29 cellular contexts compared by ENCODE assay signal in genomic region chr19:19296953-19297689, GRCh38. TPM values are rescaled to one million over a fixed set of nuclear protein-coding genes. Genes with fewer than 3 reads are reported as not detected.
"Had no signal": no experiment of that assay in that cellular context is flagged by ENCODE, and none has a peak within 500 bp of the region (broad histone marks: within the 10 kb centered on the region; RNA-seq: fewer than 3 reads in every experiment).

No MANE protein-coding gene starts in this region.

- H3K4me3 Mint-ChIP-seq: activated CD4-positive, alpha-beta T cell treated with anti-CD3 and anti-CD28 coated beads for 36 hours; activated naive CD8-positive, alpha-beta T cell treated with anti-CD3 and anti-CD28 coated beads for 36 hours; activated T-cell treated with anti-CD3 and anti-CD28 coated beads, Interleukin-2, amount 50 U/mL, for 4 hours; mesothelial cell of epicardium; nephron; WTC11 had no signal

- H3K27me3 Mint-ChIP-seq: activated CD4-positive, alpha-beta T cell treated with anti-CD3 and anti-CD28 coated beads for 36 hours; activated naive CD8-positive, alpha-beta T cell treated with anti-CD3 and anti-CD28 coated beads for 36 hours had no signal

- H3K9me3 ChIP-seq: neutrophil, pancreas, transverse colon, vagina had no signal

- H3K4me3 ChIP-seq: heart right ventricle, pancreas, transverse colon, vagina had no signal

- H3K27ac Mint-ChIP-seq: activated CD4-positive, alpha-beta T cell treated with anti-CD3 and anti-CD28 coated beads for 36 hours; activated naive CD8-positive, alpha-beta T cell treated with anti-CD3 and anti-CD28 coated beads for 36 hours; activated T-helper 2 cell treated with anti-CD3 and anti-CD28 coated beads, Interferon-gamma antibody, Interleukin-2, Interleukin-4, amounts not matched to agents 10 μg/mL and 5 μg/mL and 100 μg/mL, durations not matched to agents 14 hours and 24 hours and 36 hours; mesothelial cell of epicardium; nephron; WTC11 had no signal

- H3K4me1 Mint-ChIP-seq: activated CD4-positive, alpha-beta T cell treated with anti-CD3 and anti-CD28 coated beads for 36 hours; activated naive CD8-positive, alpha-beta T cell treated with anti-CD3 and anti-CD28 coated beads for 36 hours; mesothelial cell of epicardium; WTC11 had no signal

- FAIRE-seq: bronchial epithelial cell, kidney, pancreas had no signal

- H3K27me3 ChIP-seq: heart right ventricle, neutrophil, pancreas, transverse colon, vagina had no signal

- DNase-seq: activated CD4-positive, alpha-beta T cell treated with anti-CD3 and anti-CD28 coated beads for 36 hours; activated CD4-positive, alpha-beta T cell treated with anti-CD3 and anti-CD28 coated beads, Interleukin-2, amount 50 U/mL, for 48 hours; activated CD8-positive, alpha-beta memory T cell treated with anti-CD3 and anti-CD28 coated beads, Interleukin-2, amount 50 U/mL, for 48 hours; activated naive CD4-positive, alpha-beta T cell treated with Interleukin-2 at 50 U/mL for 16 hours; activated naive CD8-positive, alpha-beta T cell treated with anti-CD3 and anti-CD28 coated beads for 36 hours; activated T-cell treated with anti-CD3 and anti-CD28 coated beads, Interleukin-2, amount 50 U/mL, for 4 hours; amniotic stem cell; cortex of kidney; kidney; pancreas; right cardiac atrium; stimulated activated CD4-positive, alpha-beta T cell treated with anti-CD3 and anti-CD28 coated beads, Interleukin-12 subunit alpha, Interleukin-12 subunit beta, amount 100 ng/mL, for 4 hours; stimulated activated CD4-positive, alpha-beta T cell treated with anti-CD3 and anti-CD28 coated beads, Interleukin-4, amount 100 ng/mL, for 4 hours; T-helper 9 cell; transverse colon had no signal

- ATAC-seq: activated CD4-positive, alpha-beta T cell treated with anti-CD3 and anti-CD28 coated beads for 36 hours; activated T-cell treated with anti-CD3 and anti-CD28 coated beads, Interleukin-2, amount 50 U/mL, for 4 hours; right cardiac atrium; WTC11 had no signal

- H3K27ac ChIP-seq: heart right ventricle, neutrophil, pancreas, transverse colon, vagina had no signal

- H3K9me3 Mint-ChIP-seq: activated T-cell treated with anti-CD3 and anti-CD28 coated beads, Interleukin-2, amount 50 U/mL, for 4 hours; activated T-helper 2 cell treated with anti-CD3 and anti-CD28 coated beads, Interferon-gamma antibody, Interleukin-2, Interleukin-4, amounts not matched to agents 10 μg/mL and 5 μg/mL and 100 μg/mL, durations not matched to agents 14 hours and 24 hours and 36 hours; WTC11 had no signal

- H3K4me1 ChIP-seq: heart right ventricle, pancreas, transverse colon, vagina had no signal

RNA-seq across cellular contexts. Expression of gene TM6SF2, which starts 24.0 kb away (rescaled TPM):
- total RNA-seq: activated CD4-positive, alpha-beta T cell treated with anti-CD3 and anti-CD28 coated beads for 36 hours; activated CD8-positive, alpha-beta memory T cell treated with anti-CD3 and anti-CD28 coated beads for 36 hours; activated naive CD8-positive, alpha-beta T cell treated with anti-CD3 and anti-CD28 coated beads for 36 hours; activated T-cell treated with anti-CD3 and anti-CD28 coated beads, Interleukin-2, amount 50 U/mL, for 4 hours; activated T-helper 2 cell treated with anti-CD3 and anti-CD28 coated beads, Interferon-gamma antibody, Interleukin-2, Interleukin-4, amounts not matched to agents 10 μg/mL and 5 μg/mL and 100 μg/mL, durations not matched to agents 14 hours and 24 hours and 36 hours; bronchial epithelial cell; cerebellum; epithelial cell of proximal tubule; lung microvascular endothelial cell; pulmonary artery endothelial cell; T-helper 1 cell treated with Interleukin-12 subunit alpha and Interleukin-12 subunit beta and Interleukin-4 antibody, amounts not matched to agents 30 ng/mL and 1 ng/mL, for 36 hours; vagina had no signal
